Comparison of ENCODE assay signal across 24 cellular contexts in genomic region chr17:79691931-79692330, GRCh38. TPM values are rescaled to one million over a fixed set of nuclear protein-coding genes. Genes with fewer than 3 reads are reported as not detected.
DNase-seq lines count a peak whose midpoint lies in the region; ATAC-seq and TF ChIP-seq lines count a peak whose summit lies in the region.
"Had no signal": no experiment of that assay in that cellular context is flagged by ENCODE, and none has a peak within 500 bp of the region (broad histone marks: within the 10 kb centered on the region; RNA-seq: fewer than 3 reads in every experiment).

No MANE protein-coding gene starts in this region.

- H3K36me3 ChIP-seq in left ventricle myocardium inferior: no peaks in the 10 kb centered on the region
- no peaks in the 10 kb centered on the region for H3K36me3 ChIP-seq in rectal smooth muscle tissue (ENCODE audit: control insufficient read depth, insufficient read depth, low read length)
- H3K36me3 ChIP-seq: SJSA1 had no signal

- H3K9ac ChIP-seq in rectal smooth muscle tissue (ENCODE audit: low read length): no peak overlapping the region

- intact Hi-C loops in left ventricle myocardium inferior (cut with micrococcal nuclease): no loop called here
- intact Hi-C loops in activated CD8-positive, alpha-beta T cell treated with anti-CD3 and anti-CD28 coated beads for 36 hours (cut with micrococcal nuclease): no loop called here

- peaks cover 27% of the 10 kb centered on the region for H3K27me3 ChIP-seq in left ventricle myocardium inferior (ENCODE audit: low read depth)
- peaks cover under 1% of the 10 kb centered on the region for H3K27me3 ChIP-seq in rectal smooth muscle tissue (ENCODE audit: control insufficient read depth, insufficient read depth, low read length)

- no peak for ATAC-seq in activated CD8-positive, alpha-beta T cell treated with anti-CD3 and anti-CD28 coated beads for 36 hours
- ATAC-seq in HG03457 (IDR thresholded peaks at IDR 0.05; ENCODE audit: unreplicated experiment): no peak
- no peak for ATAC-seq in natural killer cell treated with Interleukin-12 subunit alpha and Interleukin-12 subunit beta and Interleukin-15 and Interleukin-18, amount 100 ng/mL, for 72 hours
- ATAC-seq: stimulated activated memory B cell treated with anti-CD40 and anti-IgM and Interleukin-4, amounts not matched to agents 10 μg/mL and 1 μg/mL and 100 μg/mL, for 72 hours had no signal

- no peak overlapping the region for H3K4me3 ChIP-seq in left ventricle myocardium inferior
- H3K4me3 ChIP-seq in rectal smooth muscle tissue (ENCODE audit: low read length): no peak overlapping the region
- H3K4me3 ChIP-seq: SJSA1 had no signal

- H3K4me1 Mint-ChIP-seq in activated CD8-positive, alpha-beta T cell treated with anti-CD3 and anti-CD28 coated beads for 36 hours (ENCODE audit: low read depth): peaks cover 4% of the 10 kb centered on the region
- H3K4me1 Mint-ChIP-seq in natural killer cell treated with Interleukin-12 subunit alpha and Interleukin-12 subunit beta and Interleukin-15 and Interleukin-18, amount 100 ng/mL, for 72 hours (ENCODE audit: low read depth in 2 of 2): peaks cover 0 to 4% of the 10 kb centered on the region in 2 donors
- H3K4me1 Mint-ChIP-seq: neural crest cell had no signal

- H3K36me3 Mint-ChIP-seq in activated CD8-positive, alpha-beta T cell treated with anti-CD3 and anti-CD28 coated beads for 36 hours (ENCODE audit: low read depth): no peaks in the 10 kb centered on the region
- H3K36me3 Mint-ChIP-seq in natural killer cell treated with Interleukin-12 subunit alpha and Interleukin-12 subunit beta and Interleukin-15 and Interleukin-18, amount 100 ng/mL, for 72 hours: no peaks in the 10 kb centered on the region
- H3K36me3 Mint-ChIP-seq: IgD-negative memory B cell; mesothelial cell of epicardium; stimulated activated memory B cell treated with anti-CD40 and anti-IgM and Interleukin-4, amounts not matched to agents 10 μg/mL and 1 μg/mL and 100 μg/mL, for 72 hours had no signal

- H3K27ac ChIP-seq in left ventricle myocardium inferior (replicated peaks) (no peak overlapping the region), rectal smooth muscle tissue (ENCODE audit: low read depth, low read length) (peak overlapping the region; percentile 45)
- H3K27ac ChIP-seq: HL-60, SJSA1 had no signal

- POLR2A ChIA-PET in activated CD8-positive, alpha-beta T cell treated with anti-CD3 and anti-CD28 coated beads for 36 hours (lab: Charles Lee): interaction anchor here (0.9 kb wide), 1 partner anchor 467 kb away, joined by 3 read pairs; no protein-coding TSS in a partner anchor

- H3K9me3 ChIP-seq in left ventricle myocardium inferior (replicated peaks): no peaks in the 10 kb centered on the region

- TF ChIP-seq CTCF in left ventricle myocardium inferior (IDR thresholded peaks at IDR 0.05; ENCODE audit: borderline replicate concordance): no peak
- no peak for TF ChIP-seq CTCF in activated CD8-positive, alpha-beta T cell treated with anti-CD3 and anti-CD28 coated beads for 36 hours (IDR thresholded peaks at IDR 0.05)

- CTCF ChIA-PET in activated CD8-positive, alpha-beta T cell treated with anti-CD3 and anti-CD28 coated beads for 36 hours (lab: Charles Lee): no interaction called here

- no peak overlapping the region for H3K27ac Mint-ChIP-seq in activated CD8-positive, alpha-beta T cell treated with anti-CD3 and anti-CD28 coated beads for 36 hours
- H3K27ac Mint-ChIP-seq in natural killer cell treated with Interleukin-12 subunit alpha and Interleukin-12 subunit beta and Interleukin-15 and Interleukin-18, amount 100 ng/mL, for 72 hours: no peak overlapping the region
- H3K27ac Mint-ChIP-seq: activated T-helper 1 cell treated with anti-CD3 and anti-CD28 coated beads, Interleukin-12 subunit alpha, Interleukin-12 subunit beta, Interleukin-2, Interleukin-4 antibody, amounts not matched to agents 30 ng/mL and 10 ng/mL and 1 ng/mL, durations not matched to agents 14 hours and 24 hours and 36 hours; IgD-negative memory B cell; mesothelial cell of epicardium; stimulated activated memory B cell treated with anti-CD40 and anti-IgM and Interleukin-4, amounts not matched to agents 10 μg/mL and 1 μg/mL and 100 μg/mL, for 72 hours had no signal

- peaks cover 6% of the 10 kb centered on the region for H3K27me3 Mint-ChIP-seq in activated CD8-positive, alpha-beta T cell treated with anti-CD3 and anti-CD28 coated beads for 36 hours
- H3K27me3 Mint-ChIP-seq in natural killer cell treated with Interleukin-12 subunit alpha and Interleukin-12 subunit beta and Interleukin-15 and Interleukin-18, amount 100 ng/mL, for 72 hours: peaks cover 14 to 25% of the 10 kb centered on the region in 2 donors

- DNase-seq in C1 segment of cervical spinal cord (lab: John Stamatoyannopoulos, UW): peak in 8 of 14 donors; percentile 12 to 76 (median 48)
- peak in 45 of 58 donors; percentile 8 to 78 (median 47) for DNase-seq in anterior cingulate cortex (lab: John Stamatoyannopoulos, UW)
- peak; percentile 22 for DNase-seq in left ventricle myocardium inferior
- DNase-seq in activated CD8-positive, alpha-beta T cell treated with anti-CD3 and anti-CD28 coated beads for 36 hours: no peak
- DNase-seq in natural killer cell treated with Interleukin-12 subunit alpha and Interleukin-12 subunit beta and Interleukin-15 and Interleukin-18, amount 100 ng/mL, for 72 hours (ENCODE audit: low spot score): no peak
- no peak for DNase-seq in UCSD-AML1 (lab: John Stamatoyannopoulos, UW; ENCODE audit: unreplicated experiment)
- DNase-seq: activated CD4-positive, CD25-positive, alpha-beta regulatory T cell treated with anti-CD3 and anti-CD28 coated beads, Interleukin-2, amount 50 U/mL, for 72 hours; erythroblast; H9; kidney glomerular epithelial cell; MV-4-11; NCI-H2081 treated with DMSO at 0.1 percent for 48 hours; NCI-H526 treated with DMSO at 0.1 percent for 48 hours; trophoblast cell had no signal

- no peaks in the 10 kb centered on the region for H3K9me3 Mint-ChIP-seq in activated CD8-positive, alpha-beta T cell treated with anti-CD3 and anti-CD28 coated beads for 36 hours
- no peaks in the 10 kb centered on the region for H3K9me3 Mint-ChIP-seq in natural killer cell treated with Interleukin-12 subunit alpha and Interleukin-12 subunit beta and Interleukin-15 and Interleukin-18, amount 100 ng/mL, for 72 hours
- H3K9me3 Mint-ChIP-seq: activated T-helper 1 cell treated with anti-CD3 and anti-CD28 coated beads, Interleukin-12 subunit alpha, Interleukin-12 subunit beta, Interleukin-2, Interleukin-4 antibody, amounts not matched to agents 30 ng/mL and 10 ng/mL and 1 ng/mL, durations not matched to agents 14 hours and 24 hours and 36 hours; H9; mesothelial cell of epicardium; neural crest cell; stimulated activated memory B cell treated with anti-CD40 and anti-IgM and Interleukin-4, amounts not matched to agents 10 μg/mL and 1 μg/mL and 100 μg/mL, for 72 hours had no signal

- H3K4me3 Mint-ChIP-seq in activated CD8-positive, alpha-beta T cell treated with anti-CD3 and anti-CD28 coated beads for 36 hours: no peak overlapping the region
- H3K4me3 Mint-ChIP-seq in natural killer cell treated with Interleukin-12 subunit alpha and Interleukin-12 subunit beta and Interleukin-15 and Interleukin-18, amount 100 ng/mL, for 72 hours: no peak overlapping the region
- H3K4me3 Mint-ChIP-seq: activated T-helper 1 cell treated with anti-CD3 and anti-CD28 coated beads, Interleukin-12 subunit alpha, Interleukin-12 subunit beta, Interleukin-2, Interleukin-4 antibody, amounts not matched to agents 30 ng/mL and 10 ng/mL and 1 ng/mL, durations not matched to agents 14 hours and 24 hours and 36 hours; H9; IgD-negative memory B cell; mesothelial cell of epicardium; neural crest cell; stimulated activated memory B cell treated with anti-CD40 and anti-IgM and Interleukin-4, amounts not matched to agents 10 μg/mL and 1 μg/mL and 100 μg/mL, for 72 hours had no signal

- H3K4me1 ChIP-seq in left ventricle myocardium inferior (peaks cover 25% of the 10 kb centered on the region), rectal smooth muscle tissue (ENCODE audit: control insufficient read depth, insufficient read depth, low read length) (peaks cover 41% of the 10 kb centered on the region)
- H3K4me1 ChIP-seq: SJSA1 had no signal

RNA-seq across cellular contexts. Expression of gene ENPP7, which starts 38.8 kb away (rescaled TPM):
- total RNA-seq in left ventricle myocardium inferior: not detected
- under 1 TPM in 1 of 2 experiments, not detected in 1; 0.16 TPM for total RNA-seq in activated CD8-positive, alpha-beta T cell treated with anti-CD3 and anti-CD28 coated beads for 36 hours
- under 1 TPM in 1 of 2 donors, not detected in 1; 0.14 TPM for total RNA-seq in natural killer cell treated with Interleukin-12 subunit alpha and Interleukin-12 subunit beta and Interleukin-15 and Interleukin-18, amount 100 ng/mL, for 72 hours
- total RNA-seq: H9; mesothelial cell of epicardium; neural crest cell; SJSA1; T-helper 2 cell treated with Interferon-gamma antibody and Interleukin-4, amounts not matched to agents 100 ng/mL and 5 ng/mL, for 36 hours had no signal

Comparison
In these comparisons a context has a peak if more than half of its experiments do, and no peak if none do; other contexts are left out.
1. DNase-seq: peak in C1 segment of cervical spinal cord (8 of 14), anterior cingulate cortex (45 of 58) and left ventricle myocardium inferior (single experiment); none in activated CD8-positive, alpha-beta T cell treated with anti-CD3 and anti-CD28 coated beads for 36 hours (single experiment), natural killer cell treated with Interleukin-12 subunit alpha and Interleukin-12 subunit beta and Interleukin-15 and Interleukin-18, amount 100 ng/mL, for 72 hours (single experiment) and UCSD-AML1 (single experiment).